15 cellular contexts compared by ENCODE assay signal in genomic region chr3:100046986-100047385, GRCh38.
A peak's percentile ranks its signal among the peaks of the same experiment; 100 is the strongest.
DNase-seq lines count a peak whose midpoint lies in the region; ATAC-seq and TF ChIP-seq lines count a peak whose summit lies in the region.
"Had no signal": no experiment of that assay in that cellular context is flagged by ENCODE, and none has a peak within 500 bp of the region (broad histone marks: within the 10 kb centered on the region; RNA-seq: fewer than 3 reads in every experiment).

No MANE protein-coding gene starts in this region.

- no peak overlapping the region for H2AFZ ChIP-seq in parathyroid adenoma

- H3K79me2 ChIP-seq in parathyroid adenoma = no peaks in the 10 kb centered on the region

- no peaks in the 10 kb centered on the region for H3K36me3 ChIP-seq in parathyroid adenoma (ENCODE audit: control insufficient read depth, insufficient read depth, low read length)
- H3K36me3 ChIP-seq: SJSA1 had no signal

- DNase-seq in CD14-positive monocyte (ENCODE audit: low spot score) = no peak
- DNase-seq in MV-4-11 (lab: John Stamatoyannopoulos, UW) = peak; percentile 12
- DNase-seq in epidermal melanocyte (ENCODE audit: insufficient read length, low spot score) = no peak
- DNase-seq in GM03348 (ENCODE audit: low spot score) = no peak
- DNase-seq: activated CD4-positive, alpha-beta T cell treated with anti-CD3 and anti-CD28 coated beads, Interleukin-2, amount 10 ng/mL, durations not matched to agents 24 days and 14 days; dorsolateral prefrontal cortex; GF-D8; NCI-H2171 had no signal

- no peak overlapping the region for H3K4me2 ChIP-seq in parathyroid adenoma (ENCODE audit: low read length)

- TF ChIP-seq CTCF in CD14-positive monocyte (IDR thresholded peaks at IDR 0.05) = no peak
- TF ChIP-seq CTCF in parathyroid adenoma (IDR thresholded peaks at IDR 0.05) = no peak

- H3K4me3 ChIP-seq in parathyroid adenoma (ENCODE audit: low read depth, low read length) = no peak overlapping the region
- H3K4me3 ChIP-seq: dorsolateral prefrontal cortex, SJSA1 had no signal

- no peaks in the 10 kb centered on the region for H3K36me3 Mint-ChIP-seq in CD14-positive monocyte
- H3K36me3 Mint-ChIP-seq in dendritic cell treated with granulocyte-macrophage colony-stimulating factor and Interleukin-4, amounts not matched to agents 40 ng/mL and 50 ng/mL, for 4 days (ENCODE audit: low read depth) = no peaks in the 10 kb centered on the region
- H3K36me3 Mint-ChIP-seq: activated naive CD4-positive, alpha-beta T cell treated with anti-CD3 and anti-CD28 coated beads, Interleukin-2, amount 50 U/mL, for 72 hours had no signal

- no peaks in the 10 kb centered on the region for H3K27me3 ChIP-seq in parathyroid adenoma (ENCODE audit: control insufficient read depth, insufficient read depth, low read length)
- H3K27me3 ChIP-seq: dorsolateral prefrontal cortex, SJSA1 had no signal

- no peaks in the 10 kb centered on the region for H3K9me3 ChIP-seq in parathyroid adenoma (ENCODE audit: control insufficient read depth, low read length)
- H3K9me3 ChIP-seq: SJSA1 had no signal

- H3K4me1 ChIP-seq in parathyroid adenoma = peaks cover 18% of the 10 kb centered on the region

- H3K27me3 Mint-ChIP-seq in CD14-positive monocyte (ENCODE audit: low read depth in 3 of 3) = no peaks in the 10 kb centered on the region
- no peaks in the 10 kb centered on the region for H3K27me3 Mint-ChIP-seq in dendritic cell treated with granulocyte-macrophage colony-stimulating factor and Interleukin-4, amounts not matched to agents 40 ng/mL and 50 ng/mL, for 4 days
- H3K27me3 Mint-ChIP-seq: stimulated activated naive CD8-positive, alpha-beta T cell treated with anti-CD3 and anti-CD28 coated beads, Interleukin-15, Interleukin-2, amounts not matched to agents 100 ng/mL and 50 ng/mL, for 24 hours had no signal

- H3K9me3 Mint-ChIP-seq in CD14-positive monocyte = no peaks in the 10 kb centered on the region
- H3K9me3 Mint-ChIP-seq in dendritic cell treated with granulocyte-macrophage colony-stimulating factor and Interleukin-4, amounts not matched to agents 40 ng/mL and 50 ng/mL, for 4 days = no peaks in the 10 kb centered on the region
- H3K9me3 Mint-ChIP-seq: activated CD4-positive, alpha-beta T cell treated with anti-CD3 and anti-CD28 coated beads, Interleukin-2, amount 10 ng/mL, durations not matched to agents 24 days and 14 days; activated naive CD4-positive, alpha-beta T cell treated with anti-CD3 and anti-CD28 coated beads, Interleukin-2, amount 50 U/mL, for 72 hours; stimulated activated naive CD8-positive, alpha-beta T cell treated with anti-CD3 and anti-CD28 coated beads, Interleukin-15, Interleukin-2, amounts not matched to agents 100 ng/mL and 50 ng/mL, for 24 hours had no signal

- ATAC-seq in GM21576 (IDR thresholded peaks at IDR 0.05; ENCODE audit: unreplicated experiment) = no peak
- ATAC-seq in HG03039 (IDR thresholded peaks at IDR 0.05; ENCODE audit: unreplicated experiment) = no peak

- peak overlapping the region in 5 of 7 donors; percentile 90 to 94 (median 92) for H3K27ac Mint-ChIP-seq in CD14-positive monocyte
- H3K27ac Mint-ChIP-seq in dendritic cell treated with granulocyte-macrophage colony-stimulating factor and Interleukin-4, amounts not matched to agents 40 ng/mL and 50 ng/mL, for 4 days = peak overlapping the region; percentile 72
- H3K27ac Mint-ChIP-seq: activated CD4-positive, alpha-beta T cell treated with anti-CD3 and anti-CD28 coated beads, Interleukin-2, amount 10 ng/mL, durations not matched to agents 24 days and 14 days had no signal

- H3K4me3 Mint-ChIP-seq in CD14-positive monocyte = peak overlapping the region in 1 of 2 donors; percentile 90
- no peak overlapping the region for H3K4me3 Mint-ChIP-seq in dendritic cell treated with granulocyte-macrophage colony-stimulating factor and Interleukin-4, amounts not matched to agents 40 ng/mL and 50 ng/mL, for 4 days
- H3K4me3 Mint-ChIP-seq: activated CD4-positive, alpha-beta T cell treated with anti-CD3 and anti-CD28 coated beads, Interleukin-2, amount 10 ng/mL, durations not matched to agents 24 days and 14 days had no signal

- no peak overlapping the region for H3K9ac ChIP-seq in parathyroid adenoma

- intact Hi-C loops in CD14-positive monocyte (cut with micrococcal nuclease) = loop anchor here in 1 of 2 donors (10.0 kb wide), 1 partner anchor 152 kb away; no protein-coding TSS in a partner anchor
- intact Hi-C loops in dendritic cell treated with granulocyte-macrophage colony-stimulating factor and Interleukin-4, amounts not matched to agents 40 ng/mL and 50 ng/mL, for 4 days (cut with micrococcal nuclease) = loop anchor here (5.0 kb wide), 1 partner anchor 150 kb away; no protein-coding TSS in a partner anchor

- peak overlapping the region; percentile 47 for H3K27ac ChIP-seq in parathyroid adenoma

- H3K4me1 Mint-ChIP-seq in CD14-positive monocyte = peaks cover 56% of the 10 kb centered on the region
- peaks cover 53% of the 10 kb centered on the region for H3K4me1 Mint-ChIP-seq in dendritic cell treated with granulocyte-macrophage colony-stimulating factor and Interleukin-4, amounts not matched to agents 40 ng/mL and 50 ng/mL, for 4 days (ENCODE audit: low read depth)
